ENCODE assay signal across 8 cellular contexts in the genomic region with DNA sequence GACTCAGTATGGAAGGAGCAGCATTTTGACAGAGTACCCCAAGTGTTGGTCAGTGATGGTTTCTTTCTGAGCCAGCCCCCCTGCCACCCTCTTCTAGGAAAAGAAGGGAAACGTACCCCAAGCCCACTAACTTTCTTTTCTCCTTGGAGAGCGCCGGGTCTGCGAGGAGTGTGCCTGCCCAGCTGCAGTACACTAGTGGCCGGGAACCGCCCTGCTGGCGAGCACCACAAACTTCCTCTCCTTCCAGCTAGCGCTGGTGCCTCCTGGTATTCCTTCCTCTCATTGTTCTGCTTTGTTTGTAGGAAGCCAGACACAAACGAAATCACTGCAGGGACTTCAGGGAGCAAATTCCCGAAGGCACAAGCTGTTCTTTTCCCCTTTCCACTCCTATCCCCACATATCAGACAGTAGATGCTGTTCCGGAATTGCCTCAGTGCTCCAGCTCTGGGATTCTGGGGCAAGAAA. TPM values are rescaled to one million over a fixed set of nuclear protein-coding genes. Genes with fewer than 3 reads are reported as not detected.
DNase-seq lines count a peak whose midpoint lies in the region; ATAC-seq, FAIRE-seq and TF ChIP-seq lines count a peak whose summit lies in the region.

No MANE protein-coding gene starts in this region.

- CTCF ChIA-PET in endothelial cell of umbilical vein (lab: Charles Lee): interaction anchor here (0.9 to 4.8 kb wide), 4 partner anchors 44 to 1312 kb away, joined by 3 to 115 read pairs (median 4); no protein-coding TSS in a partner anchor
- CTCF ChIA-PET in activated CD8-positive, alpha-beta T cell treated with anti-CD3 and anti-CD28 coated beads for 36 hours (lab: Charles Lee): interaction anchor here (0.5 to 0.8 kb wide), 2 partner anchors 11 to 316 kb away, joined by 3 to 4 read pairs; no protein-coding TSS in a partner anchor

- H3K9me3 ChIP-seq in endothelial cell of umbilical vein (replicated peaks; ENCODE audit: control insufficient read depth, insufficient read depth, low read length): no peaks in the 10 kb centered on the region

- H3K9ac ChIP-seq in endothelial cell of umbilical vein (replicated peaks; ENCODE audit: extremely low read depth, insufficient read depth, low read length): peak overlapping the region; percentile 71

- peak overlapping the region; percentile 63 for H2AFZ ChIP-seq in endothelial cell of umbilical vein (ENCODE audit: low read depth, low read length)

- H3K27me3 Mint-ChIP-seq in activated CD8-positive, alpha-beta T cell treated with anti-CD3 and anti-CD28 coated beads for 36 hours: peaks cover 39% of the 10 kb centered on the region

- dilution Hi-C loops in endothelial cell of umbilical vein (cut with MboI; ENCODE audit: extremely low pct_ligation_motif_present, low sequenced_read_pairs): no loop called here

- H3K4me3 ChIP-seq in endothelial cell of umbilical vein (replicated peaks in 1 of 3; ENCODE audit: insufficient read depth in 1 of 3, low read depth in 1 of 3, low read length in 3 of 3): peak overlapping the region; percentile 50 to 92 (median 84)

- POLR2A ChIA-PET in endothelial cell of umbilical vein (lab: Charles Lee): interaction anchor here (0.9 kb wide), 1 partner anchor 51 kb away, joined by 3 read pairs; no protein-coding TSS in a partner anchor
- POLR2A ChIA-PET in activated CD8-positive, alpha-beta T cell treated with anti-CD3 and anti-CD28 coated beads for 36 hours (lab: Charles Lee): no interaction called here

- intact Hi-C loops in endothelial cell of umbilical vein (cut with micrococcal nuclease): loop anchor here (2.0 to 10.0 kb wide), 6 partner anchors 102 to 1189 kb away; no protein-coding TSS in a partner anchor
- intact Hi-C loops in activated CD8-positive, alpha-beta T cell treated with anti-CD3 and anti-CD28 coated beads for 36 hours (cut with micrococcal nuclease): loop anchor here (10.0 kb wide), 1 partner anchor 559 kb away; no protein-coding TSS in a partner anchor

- H3K9me3 Mint-ChIP-seq in activated CD8-positive, alpha-beta T cell treated with anti-CD3 and anti-CD28 coated beads for 36 hours: no peaks in the 10 kb centered on the region

- peak in 1 of 2 donors; percentile 54 for TF ChIP-seq CTCF in endothelial cell of umbilical vein (IDR thresholded peaks at IDR 0.05; ENCODE audit: extremely low read depth in 1 of 2, insufficient read depth in 1 of 2, low read depth in 1 of 2, low read length in 2 of 2)
- no peak for TF ChIP-seq CTCF in activated CD8-positive, alpha-beta T cell treated with anti-CD3 and anti-CD28 coated beads for 36 hours (IDR thresholded peaks at IDR 0.05)

- H3K4me3 Mint-ChIP-seq in activated CD8-positive, alpha-beta T cell treated with anti-CD3 and anti-CD28 coated beads for 36 hours: no peak overlapping the region

- H3K4me1 Mint-ChIP-seq in activated CD8-positive, alpha-beta T cell treated with anti-CD3 and anti-CD28 coated beads for 36 hours (ENCODE audit: low read depth): peaks cover 6% of the 10 kb centered on the region

- no peak overlapping the region for H3K27ac Mint-ChIP-seq in activated CD8-positive, alpha-beta T cell treated with anti-CD3 and anti-CD28 coated beads for 36 hours

- ATAC-seq in activated CD8-positive, alpha-beta T cell treated with anti-CD3 and anti-CD28 coated beads for 36 hours: no peak
- ATAC-seq in HG03520 (IDR thresholded peaks at IDR 0.05; ENCODE audit: unreplicated experiment) (no peak), HG03135 (IDR thresholded peaks at IDR 0.05; ENCODE audit: unreplicated experiment) (no peak)

- peak overlapping the region; percentile 77 for H3K27ac ChIP-seq in endothelial cell of umbilical vein (ENCODE audit: insufficient read depth, low read depth, low read length)

- H3K4me2 ChIP-seq in endothelial cell of umbilical vein (ENCODE audit: insufficient read depth, low read length): peak overlapping the region; percentile 67

- DNase-seq in EL (peak; percentile 71), NCI-H226 (peak; percentile 35), endothelial cell of umbilical vein (ENCODE audit: low read depth, low spot score) (peak; percentile 87), myocyte (ENCODE audit: low read depth) (peak; percentile 55), AML-193 (lab: John Stamatoyannopoulos, UW) (no peak)
- DNase-seq in activated CD8-positive, alpha-beta T cell treated with anti-CD3 and anti-CD28 coated beads for 36 hours: no peak

- no peaks in the 10 kb centered on the region for H3K36me3 Mint-ChIP-seq in activated CD8-positive, alpha-beta T cell treated with anti-CD3 and anti-CD28 coated beads for 36 hours (ENCODE audit: low read depth)

- H3K79me2 ChIP-seq in endothelial cell of umbilical vein (ENCODE audit: control insufficient read depth, insufficient read depth, low read length): peaks cover 13% of the 10 kb centered on the region

- FAIRE-seq in endothelial cell of umbilical vein (lab: Jason Lieb, UNC): peak; percentile 96

- H3K9me1 ChIP-seq in endothelial cell of umbilical vein (replicated peaks; ENCODE audit: control insufficient read depth, extremely low read depth, insufficient read depth, low read length): no peaks in the 10 kb centered on the region

- H3K27me3 ChIP-seq in endothelial cell of umbilical vein (ENCODE audit: control insufficient read depth in 2 of 2, insufficient read depth in 2 of 2, low read length in 2 of 2): no peaks in the 10 kb centered on the region

- no TSS peak for BruUV-seq in endothelial cell of umbilical vein (replicated peaks; lab: Mats Ljungman, UMichigan)

- peaks cover 16% of the 10 kb centered on the region for H3K4me1 ChIP-seq in endothelial cell of umbilical vein (ENCODE audit: control insufficient read depth, extremely low read depth, insufficient read depth, low read length)

- peak; percentile 94 for TF ChIP-seq POLR2A in endothelial cell of umbilical vein (IDR thresholded peaks at IDR 0.05; ENCODE audit: low read depth, low read length)

- H3K36me3 ChIP-seq in endothelial cell of umbilical vein (ENCODE audit: control insufficient read depth in 2 of 2, extremely low read depth in 1 of 2, insufficient read depth in 2 of 2, low read length in 2 of 2): no peaks in the 10 kb centered on the region

- no peaks in the 10 kb centered on the region for H4K20me1 ChIP-seq in endothelial cell of umbilical vein (replicated peaks; ENCODE audit: control insufficient read depth, extremely low read depth, insufficient read depth, low read length)

TF ChIP-seq in endothelial cell of umbilical vein, 7 proteins besides CTCF, POLR2A, EP300 and RAD21:
- TF ChIP-seq, protein P1, sequence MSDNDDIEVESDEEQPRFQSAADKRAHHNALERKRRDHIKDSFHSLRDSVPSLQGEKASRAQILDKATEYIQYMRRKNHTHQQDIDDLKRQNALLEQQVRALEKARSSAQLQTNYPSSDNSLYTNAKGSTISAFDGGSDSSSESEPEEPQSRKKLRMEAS (IDR thresholded peaks at IDR 0.05; ENCODE audit: insufficient read depth, insufficient read length): no peak
- no peak for TF ChIP-seq EZH2 (IDR thresholded peaks at IDR 0.05; ENCODE audit: borderline replicate concordance, low read depth, low read length, severe bottlenecking)
- TF ChIP-seq MYC (IDR thresholded peaks at IDR 0.05; ENCODE audit: low read depth, low read length): no peak
- no peak for TF ChIP-seq GATA2 (IDR thresholded peaks at IDR 0.05; ENCODE audit: insufficient read depth, insufficient read length, low read depth, low read length)
- no peak for TF ChIP-seq FOS (IDR thresholded peaks at IDR 0.05; ENCODE audit: borderline replicate concordance, insufficient read depth, low read length)
- no peak for TF ChIP-seq JUN (IDR thresholded peaks at IDR 0.05; ENCODE audit: borderline replicate concordance, insufficient read depth, insufficient read length, low read depth)
- peak; percentile 79 for TF ChIP-seq POLR2AphosphoS5 (IDR thresholded peaks at IDR 0.05; ENCODE audit: insufficient read depth, low read depth, low read length)

RNA-seq across cellular contexts. Expression of a gene that starts 1.8 kb away (rescaled TPM):
- total RNA-seq in endothelial cell of umbilical vein: 10.4 and 16.9 TPM in 2 replicates
- polyA plus RNA-seq in endothelial cell of umbilical vein: 5.1 and 6.0 TPM in 2 replicates
- 5.5 and 7.1 TPM in 2 replicates for polyA plus RNA-seq in endothelial cell of umbilical vein (2011; cell fraction: cytosol; rRNA removed)
- polyA plus RNA-seq in endothelial cell of umbilical vein (2011; cell fraction: nucleus; rRNA removed): 8.0 and 8.8 TPM in 2 replicates
- polyA plus RNA-seq in endothelial cell of umbilical vein (2012): 5.5 and 9.0 TPM in 2 replicates
- polyA minus RNA-seq in endothelial cell of umbilical vein: 10.1 and 12.0 TPM in 2 replicates
- polyA minus RNA-seq in endothelial cell of umbilical vein (2011; cell fraction: cytosol; rRNA and poly(A)+ RNA removed): not detected
- polyA minus RNA-seq in endothelial cell of umbilical vein (2011; cell fraction: nucleus; rRNA and poly(A)+ RNA removed): 22.0 and 38.6 TPM in 2 replicates
- total RNA-seq in myocyte: 1.7 and 2.1 TPM in 2 replicates
- polyA plus RNA-seq in myocyte (2012): 0.68 TPM
- not detected for total RNA-seq in activated CD8-positive, alpha-beta T cell treated with anti-CD3 and anti-CD28 coated beads for 36 hours

Comparison
In these comparisons a context has a peak if more than half of its experiments do, and no peak if none do; other contexts are left out.
1. DNase-seq: peak in EL (single experiment), NCI-H226 (single experiment), endothelial cell of umbilical vein (single experiment) and myocyte (single experiment); none in AML-193 (0 of 2) and activated CD8-positive, alpha-beta T cell treated with anti-CD3 and anti-CD28 coated beads for 36 hours (single experiment).